10 cellular contexts compared by ENCODE assay signal in genomic region chr2:73359915-73360697, GRCh38. TPM values are rescaled to one million over a fixed set of nuclear protein-coding genes. Genes with fewer than 3 reads are reported as not detected.
DNase-seq lines count a peak whose midpoint lies in the region; ATAC-seq, FAIRE-seq and TF ChIP-seq lines count a peak whose summit lies in the region.
"Had no signal": no experiment of that assay in that cellular context is flagged by ENCODE, and none has a peak within 500 bp of the region (broad histone marks: within the 10 kb centered on the region; RNA-seq: fewer than 3 reads in every experiment).

No MANE protein-coding gene starts in this region.

- no peak overlapping the region for H3K27ac Mint-ChIP-seq in osteocyte (ENCODE audit: unreplicated experiment)
- H3K27ac Mint-ChIP-seq: activated naive CD4-positive, alpha-beta T cell treated with anti-CD3 and anti-CD28 coated beads for 36 hours had no signal

- no peaks in the 10 kb centered on the region for H3K9me3 Mint-ChIP-seq in osteocyte (ENCODE audit: unreplicated experiment)
- H3K9me3 Mint-ChIP-seq: activated naive CD4-positive, alpha-beta T cell treated with anti-CD3 and anti-CD28 coated beads for 36 hours had no signal

- H3K27me3 Mint-ChIP-seq in osteocyte (ENCODE audit: unreplicated experiment): peaks cover 51% of the 10 kb centered on the region

- no peak for FAIRE-seq in bronchial epithelial cell (lab: Jason Lieb, UNC)
- FAIRE-seq: kidney had no signal

- H3K27me3 ChIP-seq in bronchial epithelial cell (ENCODE audit: control insufficient read depth, insufficient read depth, low read length): peaks cover 3% of the 10 kb centered on the region

- H3K36me3 ChIP-seq in bronchial epithelial cell (ENCODE audit: control insufficient read depth, insufficient read depth, low read length): no peaks in the 10 kb centered on the region

- H3K4me3 ChIP-seq in bronchial epithelial cell (ENCODE audit: low read depth, low read length): no peak overlapping the region

- H3K4me3 Mint-ChIP-seq in osteocyte (ENCODE audit: unreplicated experiment): no peak overlapping the region
- H3K4me3 Mint-ChIP-seq: activated naive CD4-positive, alpha-beta T cell treated with anti-CD3 and anti-CD28 coated beads for 36 hours had no signal

- ATAC-seq in GM21423 (IDR thresholded peaks at IDR 0.05; ENCODE audit: unreplicated experiment) (no peak), HG03108 (IDR thresholded peaks at IDR 0.05; ENCODE audit: unreplicated experiment) (no peak)

- TF ChIP-seq CTCF in bronchial epithelial cell (IDR thresholded peaks at IDR 0.05; ENCODE audit: insufficient read depth, low read length, severe bottlenecking) (peak; percentile 33), osteocyte (IDR thresholded peaks at IDR 0.05) (peak; percentile 47)

- DNase-seq in NCI-H2107 treated with DMSO at 0.1 percent for 48 hours (lab: John Stamatoyannopoulos, UW; ENCODE audit: unreplicated experiment): peak; percentile 5
- no peak for DNase-seq in NCI-H2107 (lab: John Stamatoyannopoulos, UW)
- DNase-seq in NCI-H1694 (lab: John Stamatoyannopoulos, UW): peak; percentile 16
- peak; percentile 7 for DNase-seq in bronchial epithelial cell (ENCODE audit: low read depth)
- no peak for DNase-seq in osteocyte (ENCODE audit: extremely low spot score, unreplicated experiment)
- DNase-seq in stimulated activated CD4-positive, alpha-beta T cell treated with anti-CD3 and anti-CD28 coated beads, Interleukin-2, amount 100 ng/mL, for 24 hours: no peak
- DNase-seq: activated naive CD4-positive, alpha-beta T cell treated with anti-CD3 and anti-CD28 coated beads for 36 hours; kidney had no signal

- H3K4me1 Mint-ChIP-seq in osteocyte (ENCODE audit: unreplicated experiment): no peaks in the 10 kb centered on the region

- no peaks in the 10 kb centered on the region for H3K36me3 Mint-ChIP-seq in osteocyte (ENCODE audit: unreplicated experiment)

RNA-seq across cellular contexts. Expression of gene ALMS1, which starts 25.5 kb away (rescaled TPM):
- total RNA-seq in bronchial epithelial cell (7.4 and 7.9 TPM in 2 replicates), osteocyte (18.5 and 22.7 TPM in 2 replicates)

Comparison
In these comparisons a context has a peak if more than half of its experiments do, and no peak if none do; other contexts are left out.
1. DNase-seq: peak in NCI-H2107 treated with DMSO at 0.1 percent for 48 hours (single experiment), NCI-H1694 (single experiment) and bronchial epithelial cell (single experiment); none in NCI-H2107 (single experiment), osteocyte (single experiment) and stimulated activated CD4-positive, alpha-beta T cell treated with anti-CD3 and anti-CD28 coated beads, Interleukin-2, amount 100 ng/mL, for 24 hours (0 of 2).